In genomic region chr17:17021194-17021863, GRCh38 we compare ENCODE assay signal across 13 cellular contexts. TPM values are rescaled to one million over a fixed set of nuclear protein-coding genes. Genes with fewer than 3 reads are reported as not detected.
DNase-seq lines count a peak whose midpoint lies in the region; ATAC-seq and TF ChIP-seq lines count a peak whose summit lies in the region.
"Had no signal": no experiment of that assay in that cellular context is flagged by ENCODE, and none has a peak within 500 bp of the region (broad histone marks: within the 10 kb centered on the region; RNA-seq: fewer than 3 reads in every experiment).

No MANE protein-coding gene starts in this region.

- H3K4me3 ChIP-seq in HCT116 (replicated peaks in 1 of 2; ENCODE audit: low read depth in 1 of 2, low read length in 2 of 2) (peak overlapping the region; percentile 20 to 38; a peak in 3 of 4 replicates), liver (ENCODE audit: low read depth in 1 of 3, low read length in 3 of 3) (no peak overlapping the region), OCI-LY7 (ENCODE audit: low read depth, low read length, poor library complexity, severe bottlenecking) (no peak overlapping the region)

- H3K4me2 ChIP-seq in HCT116 (ENCODE audit: low read length) (peak overlapping the region; percentile 82), OCI-LY7 (ENCODE audit: low read length) (no peak overlapping the region)

- TF ChIP-seq CTCF in HCT116 (IDR thresholded peaks at IDR 0.05 in 2 of 3, conservative IDR thresholded peaks at IDR 0.05 in 1 of 3; ENCODE audit: borderline replicate concordance in 1 of 3, insufficient read depth in 1 of 3, low read depth in 2 of 3, low read length in 2 of 3) (no peak), liver (IDR thresholded peaks at IDR 0.05; ENCODE audit: low read depth, low read length, missing input control) (no peak), OCI-LY7 (conservative IDR thresholded peaks at IDR 0.05; ENCODE audit: low read length) (no peak)

- RAD21 ChIA-PET in HCT116 (lab: Charles Lee; ENCODE audit: low non-redundant PET in 1 of 2, low total read pairs in 2 of 2, uncharacterized antibody in 2 of 2, unreplicated experiment in 2 of 2), result interaction anchor here in 1 of 2 experiments (1.2 kb wide), 1 partner anchor 31 kb away, joined by 3 read pairs; no protein-coding TSS in a partner anchor

- ATAC-seq in HCT116, result peak; percentile 85

- TF ChIP-seq RAD21 in HCT116 (IDR thresholded peaks at IDR 0.05; ENCODE audit: low read depth) (no peak), liver (IDR thresholded peaks at IDR 0.05) (no peak)

- H3K27ac ChIP-seq in HCT116 (ENCODE audit: low read depth, low read length), result peak overlapping the region; percentile 66
- peak overlapping the region; percentile 90 for H3K27ac ChIP-seq in caudate nucleus (ENCODE audit: low read depth, low read length)
- peak overlapping the region; percentile 28 to 46 for H3K27ac ChIP-seq in liver (ENCODE audit: low read depth in 1 of 2, low read length in 2 of 2)
- no peak overlapping the region for H3K27ac ChIP-seq in OCI-LY7 (ENCODE audit: low read depth, low read length, poor library complexity, severe bottlenecking)

- H3K36me3 ChIP-seq in HCT116 (ENCODE audit: control insufficient read depth in 1 of 2, insufficient read depth in 2 of 2, low read length in 2 of 2) (no peaks in the 10 kb centered on the region), liver (ENCODE audit: control insufficient read depth in 4 of 4, insufficient read depth in 3 of 4, low read depth in 1 of 4, low read length in 3 of 4) (no peaks in the 10 kb centered on the region), OCI-LY7 (ENCODE audit: insufficient read depth, low read length) (no peaks in the 10 kb centered on the region)

- peak overlapping the region; percentile 67 for H2AFZ ChIP-seq in HCT116 (ENCODE audit: low read depth, low read length, poor library complexity, severe bottlenecking)
- no peak overlapping the region for H2AFZ ChIP-seq in OCI-LY7 (ENCODE audit: low read length)

- H3K9ac ChIP-seq in HCT116 (ENCODE audit: low read length) (peak overlapping the region; percentile 68), liver (ENCODE audit: low read depth in 1 of 2, low read length in 2 of 2) (no peak overlapping the region)

- H3K4me1 ChIP-seq in HCT116 (ENCODE audit: control insufficient read depth in 1 of 2, insufficient read depth in 2 of 2, low read length in 2 of 2), result peaks cover 67 to 77% of the 10 kb centered on the region in 2 experiments
- no peaks in the 10 kb centered on the region for H3K4me1 ChIP-seq in liver (ENCODE audit: control insufficient read depth in 4 of 4, insufficient read depth in 4 of 4, low read length in 3 of 4)
- no peaks in the 10 kb centered on the region for H3K4me1 ChIP-seq in OCI-LY7 (ENCODE audit: insufficient read depth, low read length, poor library complexity, severe bottlenecking)

- BruUV-seq in HCT116 (replicated peaks; lab: Mats Ljungman, UMichigan) (no TSS peak), OCI-LY7 (replicated peaks; lab: Mats Ljungman, UMichigan) (no TSS peak)

- CTCF ChIA-PET in HCT116 (lab: Charles Lee), result no interaction called here
- CTCF ChIA-PET in OCI-LY7 (lab: Charles Lee; ENCODE audit: unreplicated experiment), result interaction anchor here (0.5 kb wide), 1 partner anchor 82 kb away, joined by 3 read pairs; no protein-coding TSS in a partner anchor

- no peak for DNase-seq in HCT116 (ENCODE audit: low read depth, low spot score)
- peak in 39 of 61 donors; percentile 20 to 81 (median 63) for DNase-seq in caudate nucleus (lab: John Stamatoyannopoulos, UW)
- peak; percentile 73 for DNase-seq in superior temporal gyrus (ENCODE audit: extremely low spot score)
- no peak for DNase-seq in activated naive CD4-positive, alpha-beta T cell (lab: John Stamatoyannopoulos, UW)
- DNase-seq in NCI-H2227 (lab: John Stamatoyannopoulos, UW; ENCODE audit: unreplicated experiment), result no peak
- no peak for DNase-seq in OCI-LY7 (ENCODE audit: low spot score)
- no peak for DNase-seq in DMS53 treated with DMSO at 0.1 percent for 48 hours (lab: John Stamatoyannopoulos, UW; ENCODE audit: unreplicated experiment)
- DNase-seq: activated CD8-positive, alpha-beta memory T cell treated with anti-CD3 and anti-CD28 coated beads, Interleukin-2, amount 50 U/mL, for 48 hours; DMS153; effector memory CD4-positive, alpha-beta T cell; SHP77 had no signal

- TF ChIP-seq POLR2A in HCT116 (IDR thresholded peaks at IDR 0.05; ENCODE audit: borderline replicate concordance, extremely low read depth, insufficient read depth, insufficient read length), result no peak

- no peaks in the 10 kb centered on the region for H3K27me3 ChIP-seq in HCT116 (ENCODE audit: insufficient read depth, low read length)
- no peaks in the 10 kb centered on the region for H3K27me3 ChIP-seq in liver (ENCODE audit: control insufficient read depth in 4 of 4, insufficient read depth in 4 of 4, low read length in 3 of 4)

- WGBS in liver, result 79% methylated on average over 15 of the region's 15 CpGs

- H3K79me2 ChIP-seq in HCT116 (ENCODE audit: insufficient read depth, low read length) (no peaks in the 10 kb centered on the region), OCI-LY7 (ENCODE audit: insufficient read depth, low read depth, low read length) (no peaks in the 10 kb centered on the region)

- H4K20me1 ChIP-seq in HCT116 (ENCODE audit: insufficient read depth) (no peaks in the 10 kb centered on the region), OCI-LY7 (ENCODE audit: insufficient read depth, low read length) (no peaks in the 10 kb centered on the region)

- H3K9me3 ChIP-seq in HCT116 (ENCODE audit: control insufficient read depth in 1 of 2, insufficient read depth in 1 of 2, low read depth in 1 of 2, low read length in 2 of 2) (no peaks in the 10 kb centered on the region), liver (ENCODE audit: control insufficient read depth in 4 of 4, low read length in 3 of 4) (no peaks in the 10 kb centered on the region), OCI-LY7 (ENCODE audit: low read length) (no peaks in the 10 kb centered on the region)

- POLR2A ChIA-PET in HCT116 (lab: Charles Lee), result interaction anchor here (0.7 to 1.3 kb wide), 3 partner anchors 11 to 20 kb away, joined by 4 to 7 read pairs (median 6); no protein-coding TSS in a partner anchor
- POLR2A ChIA-PET in OCI-LY7 (lab: Charles Lee), result no interaction called here

- intact Hi-C loops in HCT116 (cut with micrococcal nuclease) (no loop called here), OCI-LY7 (cut with micrococcal nuclease; ENCODE audit: unreplicated experiment) (no loop called here)

- no peaks in the 10 kb centered on the region for H3K9me2 ChIP-seq in HCT116 (ENCODE audit: insufficient read depth)
- H3K9me2 ChIP-seq in OCI-LY7 (ENCODE audit: insufficient read depth, low read length), result no peaks in the 10 kb centered on the region

TF ChIP-seq in HCT116, 20 proteins besides CTCF, POLR2A, EP300 and RAD21 (continues in another document):
- TF ChIP-seq EGR1 (IDR thresholded peaks at IDR 0.05; ENCODE audit: low read depth), result no peak; the same call in 1 of the 2 replicates

TF ChIP-seq in liver, 16 proteins besides CTCF, POLR2A, EP300 and RAD21:
- TF ChIP-seq, protein P1, sequence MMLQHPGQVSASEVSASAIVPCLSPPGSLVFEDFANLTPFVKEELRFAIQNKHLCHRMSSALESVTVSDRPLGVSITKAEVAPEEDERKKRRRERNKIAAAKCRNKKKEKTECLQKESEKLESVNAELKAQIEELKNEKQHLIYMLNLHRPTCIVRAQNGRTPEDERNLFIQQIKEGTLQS (IDR thresholded peaks at IDR 0.05), result no peak
- TF ChIP-seq SP1 (IDR thresholded peaks at IDR 0.05) (peak; percentile 16), HNF4A (conservative IDR thresholded peaks at IDR 0.05) (no peak), JUND (IDR thresholded peaks at IDR 0.05) (no peak)
- TF ChIP-seq, protein P2, sequence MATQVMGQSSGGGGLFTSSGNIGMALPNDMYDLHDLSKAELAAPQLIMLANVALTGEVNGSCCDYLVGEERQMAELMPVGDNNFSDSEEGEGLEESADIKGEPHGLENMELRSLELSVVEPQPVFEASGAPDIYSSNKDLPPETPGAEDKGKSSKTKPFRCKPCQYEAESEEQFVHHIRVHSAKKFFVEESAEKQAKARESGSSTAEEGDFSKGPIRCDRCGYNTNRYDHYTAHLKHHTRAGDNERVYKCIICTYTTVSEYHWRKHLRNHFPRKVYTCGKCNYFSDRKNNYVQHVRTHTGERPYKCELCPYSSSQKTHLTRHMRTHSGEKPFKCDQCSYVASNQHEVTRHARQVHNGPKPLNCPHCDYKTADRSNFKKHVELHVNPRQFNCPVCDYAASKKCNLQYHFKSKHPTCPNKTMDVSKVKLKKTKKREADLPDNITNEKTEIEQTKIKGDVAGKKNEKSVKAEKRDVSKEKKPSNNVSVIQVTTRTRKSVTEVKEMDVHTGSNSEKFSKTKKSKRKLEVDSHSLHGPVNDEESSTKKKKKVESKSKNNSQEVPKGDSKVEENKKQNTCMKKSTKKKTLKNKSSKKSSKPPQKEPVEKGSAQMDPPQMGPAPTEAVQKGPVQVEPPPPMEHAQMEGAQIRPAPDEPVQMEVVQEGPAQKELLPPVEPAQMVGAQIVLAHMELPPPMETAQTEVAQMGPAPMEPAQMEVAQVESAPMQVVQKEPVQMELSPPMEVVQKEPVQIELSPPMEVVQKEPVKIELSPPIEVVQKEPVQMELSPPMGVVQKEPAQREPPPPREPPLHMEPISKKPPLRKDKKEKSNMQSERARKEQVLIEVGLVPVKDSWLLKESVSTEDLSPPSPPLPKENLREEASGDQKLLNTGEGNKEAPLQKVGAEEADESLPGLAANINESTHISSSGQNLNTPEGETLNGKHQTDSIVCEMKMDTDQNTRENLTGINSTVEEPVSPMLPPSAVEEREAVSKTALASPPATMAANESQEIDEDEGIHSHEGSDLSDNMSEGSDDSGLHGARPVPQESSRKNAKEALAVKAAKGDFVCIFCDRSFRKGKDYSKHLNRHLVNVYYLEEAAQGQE (IDR thresholded peaks at IDR 0.05), result no peak

RNA-seq across cellular contexts. Expression of gene MPRIP, which starts 20.9 kb away (rescaled TPM):
- total RNA-seq in HCT116 (2021; ENCODE audit: unreplicated experiment) (258 TPM), liver (10 to 100 TPM; 31.5 to 61.9 TPM), OCI-LY7 (2022) (109 and 118 TPM in 2 replicates)
- 131 and 153 TPM in 2 replicates for polyA plus RNA-seq in HCT116 (2012)
- 10 to 100 TPM; 21.2 to 37.9 TPM for polyA plus RNA-seq in liver
- total RNA-seq in OCI-LY7 (2014; rRNA removed; shearing (Covaris generic)), result 73.3 and 78.9 TPM in 2 replicates

RNA-seq across cellular contexts. Expression of gene TNFRSF13B, which starts 49.4 kb away (rescaled TPM):
- total RNA-seq in HCT116 (2021; ENCODE audit: unreplicated experiment) (not detected), liver (under 1 TPM in 1 of 2 donors, not detected in 1; 0.17 TPM), OCI-LY7 (2022) (5.7 and 7.5 TPM in 2 replicates)
- polyA plus RNA-seq in HCT116 (2012), result 0.06 TPM in 1 of 2 replicates, not detected in the other
- polyA plus RNA-seq in liver, result under 1 TPM in 1 of 2 donors, not detected in 1; 0.26 TPM
- 15.5 and 19.3 TPM in 2 replicates for total RNA-seq in OCI-LY7 (2014; rRNA removed; shearing (Covaris generic))
- total RNA-seq: mesothelial cell of epicardium had no signal

Comparison
In these comparisons a context has a peak if more than half of its experiments do, and no peak if none do; other contexts are left out.
1. DNase-seq: peak in caudate nucleus (39 of 61) and superior temporal gyrus (single experiment); none in HCT116 (single experiment), activated naive CD4-positive, alpha-beta T cell (0 of 4), NCI-H2227 (single experiment), OCI-LY7 (single experiment) and DMS53 treated with DMSO at 0.1 percent for 48 hours (single experiment).
2. H3K4me3 ChIP-seq: peak in HCT116 (2 of 2); none in liver (0 of 3) and OCI-LY7 (single experiment).